8 cellular contexts compared by ENCODE assay signal in genomic region chr9:137224850-137225694, GRCh38. TPM values are rescaled to one million over a fixed set of nuclear protein-coding genes. Genes with fewer than 3 reads are reported as not detected.
DNase-seq lines count a peak whose midpoint lies in the region; ATAC-seq and TF ChIP-seq lines count a peak whose summit lies in the region.

Gene CYSRT1, plus strand, starts transcription at chr9:137225174. Its CDS starts 448 bp downstream, at chr9:137225622.

- no peak within 1 kb of the TSS for H3K18ac ChIP-seq in trophoblast cell (ENCODE audit: low read length)

- ATAC-seq in PC-3 (no peak), HG02870 (IDR thresholded peaks at IDR 0.05; ENCODE audit: unreplicated experiment) (no peak)

- peak within 1 kb of the TSS; percentile 90 for H3K4ac ChIP-seq in trophoblast cell (ENCODE audit: low read depth, low read length)

- no peaks in the 10 kb centered on the region for H3K36me3 ChIP-seq in ES-I3 (ENCODE audit: insufficient read depth, low read length)
- no peaks in the 10 kb centered on the region for H3K36me3 ChIP-seq in PC-3 (ENCODE audit: low read depth, low read length)
- H3K36me3 ChIP-seq in trophoblast cell (ENCODE audit: control insufficient read depth in 1 of 2, insufficient read depth in 2 of 2, low read length in 2 of 2), result no peaks in the 10 kb centered on the region

- no peak within 1 kb of the TSS for H2BK12ac ChIP-seq in trophoblast cell (ENCODE audit: low read length)

- H4K8ac ChIP-seq in trophoblast cell (ENCODE audit: low read depth, low read length), result peak within 1 kb of the TSS; percentile 91

- H3K4me2 ChIP-seq in PC-3 (ENCODE audit: low read length), result peak within 1 kb of the TSS; percentile 99
- H3K4me2 ChIP-seq in trophoblast cell (ENCODE audit: low read length), result peak within 1 kb of the TSS; percentile 94

- H3K4me1 ChIP-seq in ES-I3 (ENCODE audit: insufficient read depth, low read length) (no peaks in the 10 kb centered on the region), PC-3 (ENCODE audit: insufficient read depth, low read length) (peaks cover 40% of the 10 kb centered on the region), trophoblast cell (ENCODE audit: control insufficient read depth in 1 of 2, insufficient read depth in 2 of 2, low read length in 2 of 2) (peaks cover 20 to 30% of the 10 kb centered on the region in 2 experiments)

- intact Hi-C loops in PC-3 (cut with micrococcal nuclease), result loop anchor here (5.0 kb wide), 2 partner anchors 38 to 108 kb away; partner anchors contain the start of genes ANAPC2 and SSNA1

- H3K4me3 ChIP-seq in PC-3 (ENCODE audit: low read length) (peak within 1 kb of the TSS; percentile 88), epithelial cell of proximal tubule (ENCODE audit: low read depth, low read length) (peak within 1 kb of the TSS; percentile 91), trophoblast cell (ENCODE audit: low read depth, low read length) (peak within 1 kb of the TSS; percentile 79)

- peaks cover 8% of the 10 kb centered on the region for H3K79me1 ChIP-seq in trophoblast cell (ENCODE audit: low read length)

- H3F3A ChIP-seq in PC-3 (ENCODE audit: low read length, unreplicated experiment), result peaks cover 2% of the 10 kb centered on the region

- no peak within 1 kb of the TSS; the same call in 1 of the 2 replicates for H2AFZ ChIP-seq in PC-3 (ENCODE audit: low read length)
- H2AFZ ChIP-seq in trophoblast cell (ENCODE audit: insufficient read depth, low read length, poor library complexity), result no peak within 1 kb of the TSS

- no peaks in the 10 kb centered on the region for H4K20me1 ChIP-seq in PC-3 (ENCODE audit: low read length)

- no peak within 1 kb of the TSS for H2BK120ac ChIP-seq in trophoblast cell (ENCODE audit: insufficient read depth, low read length, poor library complexity)

- H3K9me2 ChIP-seq in PC-3 (replicated peaks; ENCODE audit: low read length), result no peaks in the 10 kb centered on the region

- peak within 1 kb of the TSS; percentile 99 for H3K27ac ChIP-seq in PC-3 (ENCODE audit: low read length)
- H3K27ac ChIP-seq in trophoblast cell (ENCODE audit: low read depth, low read length), result no peak within 1 kb of the TSS

- H3K9me3 ChIP-seq in ES-I3 (ENCODE audit: control insufficient read depth, insufficient read depth, low read length) (no peaks in the 10 kb centered on the region), PC-3 (ENCODE audit: low read length) (no peaks in the 10 kb centered on the region), trophoblast cell (ENCODE audit: insufficient read depth, low read depth, low read length) (peaks cover 3% of the 10 kb centered on the region)

- H3K23ac ChIP-seq in trophoblast cell (ENCODE audit: low read length), result no peak within 1 kb of the TSS

- peak within 1 kb of the TSS; percentile 93 for H3K9ac ChIP-seq in ES-I3 (ENCODE audit: low read depth, low read length)
- peak within 1 kb of the TSS; percentile 97 for H3K9ac ChIP-seq in PC-3 (ENCODE audit: low read length)
- no peak within 1 kb of the TSS for H3K9ac ChIP-seq in trophoblast cell (ENCODE audit: low read length)

- WGBS in trophoblast cell (ENCODE audit: extremely low coverage, insufficient coverage, insufficient read length), result no CpG with 5 or more reads among the region's 23 CpGs

- peaks cover 19% of the 10 kb centered on the region for H3K79me2 ChIP-seq in PC-3 (ENCODE audit: low read length)
- H3K79me2 ChIP-seq in trophoblast cell (ENCODE audit: control insufficient read depth, insufficient read depth, low read length, poor library complexity), result peaks cover 2% of the 10 kb centered on the region

- CTCF ChIA-PET in PC-3 (lab: Charles Lee), result no interaction called here

- no TSS peak for BruUV-seq in PC-3 (replicated peaks; lab: Mats Ljungman, UMichigan)

- POLR2A ChIA-PET in PC-3 (lab: Charles Lee; ENCODE audit: unreplicated experiment), result interaction anchor here (0.6 kb wide), 1 partner anchor 35 kb away, joined by 8 read pairs; no protein-coding TSS in a partner anchor

- H3K27me3 ChIP-seq in PC-3 (ENCODE audit: low read length) (no peaks in the 10 kb centered on the region), trophoblast cell (ENCODE audit: insufficient read depth, low read length) (no peaks in the 10 kb centered on the region)

- DNase-seq in PC-3 (no peak), epithelial cell of proximal tubule (ENCODE audit: low read depth) (no peak), trophoblast cell (no peak), pons (ENCODE audit: low spot score) (no peak), NCI-H446 treated with DMSO at 0.1 percent for 48 hours (lab: John Stamatoyannopoulos, UW) (no peak), DMS114 treated with DMSO at 0.1 percent for 48 hours (lab: John Stamatoyannopoulos, UW; ENCODE audit: unreplicated experiment) (no peak)

- H4K12ac ChIP-seq in trophoblast cell (ENCODE audit: low read depth, low read length), result peak within 1 kb of the TSS; percentile 65

- peak within 1 kb of the TSS; percentile 8 for H2AK5ac ChIP-seq in trophoblast cell (ENCODE audit: low read length)

- H2BK5ac ChIP-seq in trophoblast cell (ENCODE audit: low read depth, low read length, poor library complexity), result no peak within 1 kb of the TSS

- TF ChIP-seq CTCF in PC-3 (conservative IDR thresholded peaks at IDR 0.05; ENCODE audit: low read depth, low read length) (no peak), epithelial cell of proximal tubule (conservative IDR thresholded peaks at IDR 0.05; ENCODE audit: low read depth, low read length) (no peak)

- no peak within 1 kb of the TSS for H4K91ac ChIP-seq in trophoblast cell (ENCODE audit: low read depth, low read length)

- H3K14ac ChIP-seq in trophoblast cell (ENCODE audit: low read length), result no peak within 1 kb of the TSS

RNA-seq across cellular contexts. Expression of gene CYSRT1, which starts in this region (rescaled TPM):
- total RNA-seq in PC-3 (2014; rRNA removed), result 0.29 and 1.3 TPM in 2 replicates
- total RNA-seq in epithelial cell of proximal tubule, result 0.17 and 0.94 TPM in 2 replicates
- 0.57 and 0.61 TPM in 2 replicates for polyA plus RNA-seq in trophoblast cell (2013)
